Comparison of ENCODE assay signal across 22 cellular contexts in genomic region chr9:88775966-88776365, GRCh38.
DNase-seq lines count a peak whose midpoint lies in the region; ATAC-seq, FAIRE-seq and TF ChIP-seq lines count a peak whose summit lies in the region.
"Had no signal": no experiment of that assay in that cellular context is flagged by ENCODE, and none has a peak within 500 bp of the region (broad histone marks: within the 10 kb centered on the region; RNA-seq: fewer than 3 reads in every experiment).

No MANE protein-coding gene starts in this region.

- TF ChIP-seq RAD21 in SK-N-SH (IDR thresholded peaks at IDR 0.05; ENCODE audit: low read length) = no peak
- no peak for TF ChIP-seq RAD21 in K562 (CRISPR knock-in tag; conservative IDR thresholded peaks at IDR 0.05 in 1 of 2, IDR thresholded peaks at IDR 0.05 in 1 of 2)

- H3K27me3 ChIP-seq in SK-N-SH (ENCODE audit: insufficient read depth) (no peaks in the 10 kb centered on the region), K562 (ENCODE audit: control insufficient read depth in 2 of 2, insufficient read depth in 2 of 2, low read length in 2 of 2) (no peaks in the 10 kb centered on the region), uterus (no peaks in the 10 kb centered on the region)
- H3K27me3 ChIP-seq: suprapubic skin had no signal

- TF ChIP-seq CTCF in SK-N-SH (IDR thresholded peaks at IDR 0.05) = no peak
- TF ChIP-seq CTCF in K562 (IDR thresholded peaks at IDR 0.05 in 2 of 3, conservative IDR thresholded peaks at IDR 0.05 in 1 of 3; ENCODE audit: insufficient read depth in 2 of 3, low read depth in 1 of 3, low read length in 3 of 3) = no peak
- no peak for TF ChIP-seq CTCF in mesothelial cell of epicardium (IDR thresholded peaks at IDR 0.05; ENCODE audit: unreplicated experiment)
- no peak for TF ChIP-seq CTCF in uterus (IDR thresholded peaks at IDR 0.05)

- no peaks in the 10 kb centered on the region for H3K27me3 Mint-ChIP-seq in mesothelial cell of epicardium (ENCODE audit: low read depth)

- POLR2A ChIA-PET in SK-N-SH (lab: Yijun Ruan, JAX) = no interaction called here
- POLR2A ChIA-PET in K562 (lab: Yijun Ruan, JAX) = no interaction called here

- WGBS in SK-N-SH (ENCODE audit: low lambda C conversion rate) = 92% methylated on average over 3 of the region's 3 CpGs
- WGBS in K562 (ENCODE audit: insufficient coverage, low coverage, missing lambda C conversion rate) = 58% methylated on average over 2 of the region's 3 CpGs

- H2AFZ ChIP-seq in SK-N-SH (ENCODE audit: low read depth) = no peak overlapping the region
- peak overlapping the region; percentile 58; the same call in 1 of the 2 replicates for H2AFZ ChIP-seq in K562 (ENCODE audit: low read depth, low read length)

- no peaks in the 10 kb centered on the region for H3K9me3 Mint-ChIP-seq in mesothelial cell of epicardium
- H3K9me3 Mint-ChIP-seq: activated CD8-positive, alpha-beta T cell treated with anti-CD3 and anti-CD28 coated beads for 36 hours; nephron progenitor cell; stimulated activated memory B cell treated with anti-CD40 and anti-IgM and Interleukin-4, amounts not matched to agents 10 μg/mL and 1 μg/mL and 100 μg/mL, for 72 hours had no signal

- peak overlapping the region; percentile 69 for H3K27ac Mint-ChIP-seq in mesothelial cell of epicardium
- H3K27ac Mint-ChIP-seq: activated CD8-positive, alpha-beta T cell treated with anti-CD3 and anti-CD28 coated beads for 36 hours; stimulated activated memory B cell treated with anti-CD40 and anti-IgM and Interleukin-4, amounts not matched to agents 10 μg/mL and 1 μg/mL and 100 μg/mL, for 72 hours had no signal

- peaks cover 54% of the 10 kb centered on the region for H3K4me1 Mint-ChIP-seq in mesothelial cell of epicardium
- H3K4me1 Mint-ChIP-seq: stimulated activated memory B cell treated with anti-CD40 and anti-IgM and Interleukin-4, amounts not matched to agents 10 μg/mL and 1 μg/mL and 100 μg/mL, for 72 hours had no signal

- peaks cover 17% of the 10 kb centered on the region for H3F3A ChIP-seq in SK-N-SH (replicated peaks; ENCODE audit: insufficient read depth)

- DNase-seq in SK-N-SH = no peak
- DNase-seq in K562 (ENCODE audit: extremely low read depth in 1 of 4, low spot score in 3 of 4) = no peak
- DNase-seq in mesothelial cell of epicardium (ENCODE audit: low spot score in 2 of 2, unreplicated experiment in 2 of 2) = no peak
- no peak for DNase-seq in uterus
- no peak for DNase-seq in NCI-H2196 (lab: John Stamatoyannopoulos, UW; ENCODE audit: unreplicated experiment)
- DNase-seq in activated gamma-delta T cell treated with Interleukin-2 at 50 U/mL for 16 hours = no peak
- DNase-seq in stimulated activated CD4-positive, alpha-beta T cell treated with anti-CD3 and anti-CD28 coated beads, Interleukin-4, amount 100 ng/mL, for 1 hour = no peak
- DNase-seq: activated CD8-positive, alpha-beta T cell treated with anti-CD3 and anti-CD28 coated beads for 36 hours; activated gamma-delta T cell; activated T-cell treated with anti-CD3 and anti-CD28 coated beads for 4 hours; COR-L47; cortex of kidney; NCI-H1417 treated with DMSO at 0.1 percent for 48 hours; NCI-H2107; NCI-H524; nephron progenitor cell; stimulated activated CD4-positive, alpha-beta T cell treated with anti-CD3 and anti-CD28 coated beads, Interleukin-1b, Interleukin-23, amount 100 ng/mL, for 48 hours had no signal

- peak overlapping the region; percentile 50 to 77; a peak in 3 of 4 replicates for H3K27ac ChIP-seq in SK-N-SH (ENCODE audit: low read depth in 2 of 2, low read length in 1 of 2)
- H3K27ac ChIP-seq in K562 (ENCODE audit: extremely low read depth, low read depth, low read length) = no peak overlapping the region
- peak overlapping the region; percentile 46 to 50 for H3K27ac ChIP-seq in uterus
- H3K27ac ChIP-seq: suprapubic skin had no signal

- CTCF ChIA-PET in SK-N-SH (lab: Yijun Ruan, JAX) (no interaction called here), K562 (lab: Yijun Ruan, JAX; ENCODE audit: low intra/inter-chr PET ratio) (no interaction called here)

- TF ChIP-seq POLR2A in K562 (conservative IDR thresholded peaks at IDR 0.05) (no peak), uterus (IDR thresholded peaks at IDR 0.05) (no peak)

- no peaks in the 10 kb centered on the region for H4K20me1 ChIP-seq in SK-N-SH (ENCODE audit: insufficient read depth)
- H4K20me1 ChIP-seq in K562 (replicated peaks; ENCODE audit: control insufficient read depth, insufficient read depth, low read length) = no peaks in the 10 kb centered on the region

- intact Hi-C loops in K562 (cut with micrococcal nuclease) = no loop called here
- intact Hi-C loops in uterus (cut with DNase I; ENCODE audit: low total_unique reads) = no loop called here

- no peaks in the 10 kb centered on the region for H3K36me3 Mint-ChIP-seq in mesothelial cell of epicardium
- H3K36me3 Mint-ChIP-seq: stimulated activated memory B cell treated with anti-CD40 and anti-IgM and Interleukin-4, amounts not matched to agents 10 μg/mL and 1 μg/mL and 100 μg/mL, for 72 hours had no signal

- no TSS peak for BruUV-seq in K562 (replicated peaks; lab: Mats Ljungman, UMichigan)

- H3K9me1 ChIP-seq in K562 (ENCODE audit: control insufficient read depth, insufficient read depth, low read length) = no peaks in the 10 kb centered on the region

- no peak for FAIRE-seq in K562 (lab: Jason Lieb, UNC)
- FAIRE-seq: bronchial epithelial cell, HepG2 had no signal

- no peaks in the 10 kb centered on the region for H3K9me2 ChIP-seq in SK-N-SH

- peak overlapping the region; percentile 19 for H3K9ac ChIP-seq in SK-N-SH
- no peak overlapping the region for H3K9ac ChIP-seq in K562 (ENCODE audit: insufficient read depth in 1 of 2, low read depth in 2 of 2, low read length in 2 of 2)

- in situ Hi-C loops in K562 (cut with MboI) = no loop called here

- ATAC-seq in SK-N-SH treated with all-trans-retinoic acid at 6 μM for 48 hours (no peak), K562 (no peak)
- ATAC-seq: activated CD8-positive, alpha-beta T cell treated with anti-CD3 and anti-CD28 coated beads for 36 hours; HepG2 had no signal

- H3K4me3 ChIP-seq in SK-N-SH (ENCODE audit: low read depth in 2 of 2, low read length in 1 of 2) (no peak overlapping the region), K562 (no peak overlapping the region), uterus (no peak overlapping the region)
- H3K4me3 ChIP-seq: suprapubic skin had no signal

- peak overlapping the region; percentile 54 for H3K4me2 ChIP-seq in SK-N-SH
- no peak overlapping the region for H3K4me2 ChIP-seq in K562 (ENCODE audit: insufficient read depth, low read length)

- H3K79me2 ChIP-seq in SK-N-SH (ENCODE audit: insufficient read depth) (no peaks in the 10 kb centered on the region), K562 (ENCODE audit: control insufficient read depth, insufficient read depth, low read length) (no peaks in the 10 kb centered on the region)

- no peaks in the 10 kb centered on the region for H3K36me3 ChIP-seq in SK-N-SH (replicated peaks in 1 of 2; ENCODE audit: control insufficient read depth in 1 of 2, insufficient read depth in 2 of 2, low read length in 1 of 2)
- H3K36me3 ChIP-seq in K562 (ENCODE audit: control insufficient read depth, insufficient read depth, low read length) = no peaks in the 10 kb centered on the region
- no peaks in the 10 kb centered on the region for H3K36me3 ChIP-seq in uterus
- H3K36me3 ChIP-seq: suprapubic skin had no signal

- H3K4me3 Mint-ChIP-seq in mesothelial cell of epicardium = no peak overlapping the region
- H3K4me3 Mint-ChIP-seq: activated CD8-positive, alpha-beta T cell treated with anti-CD3 and anti-CD28 coated beads for 36 hours; stimulated activated memory B cell treated with anti-CD40 and anti-IgM and Interleukin-4, amounts not matched to agents 10 μg/mL and 1 μg/mL and 100 μg/mL, for 72 hours had no signal

- no peak for TF ChIP-seq EP300 in SK-N-SH (IDR thresholded peaks at IDR 0.05; ENCODE audit: borderline replicate concordance in 1 of 2, low read depth in 1 of 2, low read length in 1 of 2)
- TF ChIP-seq EP300 in K562 (IDR thresholded peaks at IDR 0.05; ENCODE audit: low read length) = no peak

- H3K9me3 ChIP-seq in SK-N-SH = no peaks in the 10 kb centered on the region
- H3K9me3 ChIP-seq in K562 (replicated peaks; ENCODE audit: control insufficient read depth, insufficient read depth, low read depth, low read length) = no peaks in the 10 kb centered on the region
- no peaks in the 10 kb centered on the region for H3K9me3 ChIP-seq in uterus
- H3K9me3 ChIP-seq: suprapubic skin had no signal

- peaks cover 13 to 55% of the 10 kb centered on the region in 2 experiments for H3K4me1 ChIP-seq in SK-N-SH (ENCODE audit: control insufficient read depth in 1 of 2, insufficient read depth in 2 of 2, low read depth in 1 of 2, low read length in 1 of 2)
- peaks cover 19 to 46% of the 10 kb centered on the region in 2 experiments for H3K4me1 ChIP-seq in K562 (replicated peaks in 1 of 2; ENCODE audit: control insufficient read depth in 2 of 2, insufficient read depth in 2 of 2, low read length in 2 of 2)
- H3K4me1 ChIP-seq in uterus = peaks cover 0 to 12% of the 10 kb centered on the region in 2 donors
- H3K4me1 ChIP-seq: suprapubic skin had no signal

TF ChIP-seq in SK-N-SH, 30 proteins besides CTCF, POLR2A, EP300 and RAD21 (continues in another document):
- no peak for TF ChIP-seq NFIC (IDR thresholded peaks at IDR 0.05; ENCODE audit: borderline replicate concordance)

TF ChIP-seq in SK-N-SH treated with all-trans-retinoic acid at 6 μM for 48 hours, 23 proteins besides CTCF, POLR2A, EP300 and RAD21 (continues in another document):
- TF ChIP-seq ESRRG (CRISPR knock-in tag; IDR thresholded peaks at IDR 0.05) (no peak), RARB (CRISPR knock-in tag; IDR thresholded peaks at IDR 0.05) (no peak)

TF ChIP-seq in K562, 482 proteins besides CTCF, POLR2A, EP300 and RAD21 (continues in another document):
- no peak for TF ChIP-seq LEF1 (IDR thresholded peaks at IDR 0.05)
- no peak for TF ChIP-seq USF2 (CRISPR knock-in tag; IDR thresholded peaks at IDR 0.05)
- TF ChIP-seq ERF (CRISPR knock-in tag; IDR thresholded peaks at IDR 0.05) = no peak
